In genomic region chr13:66296328-66296727, GRCh38 we compare ENCODE assay signal across 28 cellular contexts.
"Had no signal": no experiment of that assay in that cellular context is flagged by ENCODE, and none has a peak within 500 bp of the region (broad histone marks: within the 10 kb centered on the region; RNA-seq: fewer than 3 reads in every experiment).

No MANE protein-coding gene starts in this region.

- H3K9ac ChIP-seq: neural progenitor cell, parathyroid adenoma had no signal

- H2AFZ ChIP-seq: neural progenitor cell, parathyroid adenoma had no signal

- ATAC-seq: natural killer cell; psoas muscle; right cardiac atrium; sciatic nerve; stimulated activated memory B cell treated with anti-CD40 and anti-IgM and Interleukin-4, amounts not matched to agents 10 μg/mL and 1 μg/mL and 100 μg/mL, for 72 hours; stimulated activated naive CD8-positive, alpha-beta T cell treated with anti-CD3 and anti-CD28 coated beads, Interleukin-15, amount 100 ng/mL, for 72 hours; stimulated activated naive CD8-positive, alpha-beta T cell treated with anti-CD3 and anti-CD28 coated beads, Interleukin-15, Interleukin-2, amounts not matched to agents 100 U/mL and 50 U/mL, for 24 hours; upper lobe of right lung had no signal

- H3K27ac ChIP-seq: neural progenitor cell, ovary, parathyroid adenoma, psoas muscle, skin epidermis, spleen, suprapubic skin, testis, tibial artery, transverse colon, upper lobe of right lung, uterus had no signal

- H3K27me3 ChIP-seq: neural progenitor cell, ovary, spleen, suprapubic skin, testis, tibial artery, transverse colon, upper lobe of right lung, uterus had no signal

- H3K79me2 ChIP-seq: parathyroid adenoma had no signal

- H3K9me3 ChIP-seq: ovary, psoas muscle, suprapubic skin, testis, upper lobe of right lung, uterus had no signal

- H3K4me1 ChIP-seq: neural progenitor cell, parathyroid adenoma, psoas muscle, spleen, suprapubic skin, testis, tibial artery, transverse colon, upper lobe of right lung, uterus had no signal

- H3K4me2 ChIP-seq: neural progenitor cell, smooth muscle cell had no signal

- H3K4me3 ChIP-seq: neural progenitor cell, ovary, psoas muscle, skin epidermis, smooth muscle cell, spleen, suprapubic skin, testis, tibial artery, transverse colon, upper lobe of right lung, uterus had no signal

- DNase-seq: natural killer cell; occipital lobe; ovary; posterior cingulate gyrus; psoas muscle; right cardiac atrium; spleen; stimulated activated CD4-positive, alpha-beta T cell treated with anti-CD3 and anti-CD28 coated beads, Interleukin-12 subunit alpha, Interleukin-12 subunit beta, amount 100 ng/mL, for 4 hours; stimulated activated CD4-positive, alpha-beta T cell treated with anti-CD3 and anti-CD28 coated beads, Interleukin-1b, Interleukin-23, amount 100 ng/mL, for 48 hours; stimulated activated CD4-positive, alpha-beta T cell treated with anti-CD3 and anti-CD28 coated beads, Interleukin-4, amount 100 ng/mL, for 1 hour; stimulated activated CD4-positive, alpha-beta T cell treated with anti-CD3 and anti-CD28 coated beads, Interleukin-4, amount 100 ng/mL, for 4 hours; stimulated activated CD8-positive, alpha-beta memory T cell treated with anti-CD3 and anti-CD28 coated beads, Interleukin-4, amount 100 ng/mL, for 48 hours; stimulated activated naive CD4-positive, alpha-beta T cell; stimulated activated naive CD8-positive, alpha-beta T cell treated with anti-CD3 and anti-CD28 coated beads, Interleukin-15, amount 100 ng/mL, for 72 hours; stimulated activated naive CD8-positive, alpha-beta T cell treated with anti-CD3 and anti-CD28 coated beads, Interleukin-15, Interleukin-2, amounts not matched to agents 100 U/mL and 50 U/mL, for 24 hours; substantia nigra; testis; tibial artery; transverse colon; upper lobe of right lung; uterus had no signal

- H3K36me3 ChIP-seq: ovary, spleen, suprapubic skin, tibial artery, transverse colon, upper lobe of right lung, uterus had no signal
